ENCODE assay signal across 10 cellular contexts in genomic region chr2:230471074-230471473, GRCh38.
A peak's percentile ranks its signal among the peaks of the same experiment; 100 is the strongest.
DNase-seq lines count a peak whose midpoint lies in the region; ATAC-seq, FAIRE-seq and TF ChIP-seq lines count a peak whose summit lies in the region.
"Had no signal": no experiment of that assay in that cellular context is flagged by ENCODE, and none has a peak within 500 bp of the region (broad histone marks: within the 10 kb centered on the region; RNA-seq: fewer than 3 reads in every experiment).

No MANE protein-coding gene starts in this region.

- H3K36me3 Mint-ChIP-seq in effector memory CD8-positive, alpha-beta T cell (ENCODE audit: insufficient read depth) = peaks cover 65% of the 10 kb centered on the region

- peaks cover 2 to 26% of the 10 kb centered on the region in 2 donors for H3K4me1 Mint-ChIP-seq in effector memory CD8-positive, alpha-beta T cell (ENCODE audit: low read depth in 2 of 2)

- no peak for FAIRE-seq in D721Med (lab: Jason Lieb, UNC)

- peak; percentile 14 for DNase-seq in GM10266 (ENCODE audit: extremely low spot score)
- DNase-seq in effector memory CD8-positive, alpha-beta T cell = no peak
- no peak for DNase-seq in NCI-H510A (lab: John Stamatoyannopoulos, UW)
- no peak for DNase-seq in D721Med (ENCODE audit: insufficient read length, low spot score)
- DNase-seq: activated CD4-positive, alpha-beta T cell treated with anti-CD3 and anti-CD28 coated beads, Interleukin-2, amount 50 U/mL, for 1 hour; Caco-2; left ventricle myocardium inferior had no signal

- ATAC-seq in GM19043 (IDR thresholded peaks at IDR 0.05; ENCODE audit: low read depth, unreplicated experiment) (peak; percentile 43), HG03095 (IDR thresholded peaks at IDR 0.05; ENCODE audit: unreplicated experiment) (peak; percentile 78), GM18873 (IDR thresholded peaks at IDR 0.05; ENCODE audit: low FRiP score, unreplicated experiment) (no peak)
- no peak for ATAC-seq in effector memory CD8-positive, alpha-beta T cell (replicated peaks)

- no peaks in the 10 kb centered on the region for H3K27me3 Mint-ChIP-seq in effector memory CD8-positive, alpha-beta T cell

- H3K4me3 Mint-ChIP-seq in effector memory CD8-positive, alpha-beta T cell = no peak overlapping the region

- no peak for TF ChIP-seq CTCF in GM10266 (IDR thresholded peaks at IDR 0.05; ENCODE audit: control insufficient read depth, insufficient read depth, low read depth, missing control alignments)
- no peak for TF ChIP-seq CTCF in D721Med (IDR thresholded peaks at IDR 0.05; ENCODE audit: insufficient read depth, missing control alignments)

- peak overlapping the region; percentile 0 to 1 for H3K27ac Mint-ChIP-seq in effector memory CD8-positive, alpha-beta T cell

- no peaks in the 10 kb centered on the region for H3K9me3 Mint-ChIP-seq in effector memory CD8-positive, alpha-beta T cell

Comparison
In these comparisons a context has a peak if more than half of its experiments do, and no peak if none do; other contexts are left out.
1. ATAC-seq: peak in GM19043 (single experiment) and HG03095 (single experiment); none in effector memory CD8-positive, alpha-beta T cell (single experiment) and GM18873 (single experiment).